ENCODE assay signal across 1 cellular context in the genomic region with DNA sequence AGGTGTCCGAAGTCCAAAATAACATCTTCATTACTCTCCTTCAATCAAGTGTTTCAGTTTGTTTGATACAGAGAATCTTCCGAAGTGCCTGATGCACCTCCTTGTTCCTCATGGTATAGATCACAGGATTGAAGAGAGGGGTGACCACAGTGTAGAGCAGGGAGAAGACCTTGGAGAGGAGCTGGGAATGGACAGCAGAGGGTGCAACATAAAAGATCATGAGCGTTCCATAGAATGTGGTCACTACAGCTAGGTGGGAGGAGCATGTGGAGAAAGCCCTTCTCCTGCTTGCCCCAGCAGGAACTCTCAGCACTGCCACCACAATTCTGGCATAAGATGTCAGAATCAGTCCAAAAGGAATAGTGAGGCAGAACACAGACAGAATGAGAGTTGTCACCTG.
TF ChIP-seq lines count a peak whose summit lies in the region.

No MANE protein-coding gene starts in this region.

TF ChIP-seq in HCT116, 20 proteins besides CTCF, POLR2A, EP300 and RAD21 (continued from another document):
- no peak for TF ChIP-seq ZBTB33 (IDR thresholded peaks at IDR 0.05; ENCODE audit: extremely low read depth, insufficient replicate concordance, low read length)
- no peak for TF ChIP-seq FOSL1 (IDR thresholded peaks at IDR 0.05; ENCODE audit: low read depth)
- TF ChIP-seq ZNF274 (IDR thresholded peaks at IDR 0.05; ENCODE audit: low read depth, low read length): no peak
- TF ChIP-seq POLR2AphosphoS5 (IDR thresholded peaks at IDR 0.05; ENCODE audit: low read depth, low read length): no peak
- no peak for TF ChIP-seq ZFX (IDR thresholded peaks at IDR 0.05)
- TF ChIP-seq CEBPB (IDR thresholded peaks at IDR 0.05; ENCODE audit: low read depth): no peak
- TF ChIP-seq SIN3A (IDR thresholded peaks at IDR 0.05; ENCODE audit: low read depth): no peak
- TF ChIP-seq YY1 (IDR thresholded peaks at IDR 0.05; ENCODE audit: extremely low read depth, insufficient replicate concordance, low read depth, low read length): no peak
- TF ChIP-seq CBX3 (IDR thresholded peaks at IDR 0.05; ENCODE audit: low read depth): no peak
- TF ChIP-seq EZH2phosphoT487 (IDR thresholded peaks at IDR 0.05; ENCODE audit: borderline replicate concordance): no peak
- no peak for TF ChIP-seq SRF (IDR thresholded peaks at IDR 0.05; ENCODE audit: low read depth)
- TF ChIP-seq, protein P1, sequence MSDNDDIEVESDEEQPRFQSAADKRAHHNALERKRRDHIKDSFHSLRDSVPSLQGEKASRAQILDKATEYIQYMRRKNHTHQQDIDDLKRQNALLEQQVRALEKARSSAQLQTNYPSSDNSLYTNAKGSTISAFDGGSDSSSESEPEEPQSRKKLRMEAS (IDR thresholded peaks at IDR 0.05): no peak
